8 cellular contexts compared by ENCODE assay signal in the genomic region with DNA sequence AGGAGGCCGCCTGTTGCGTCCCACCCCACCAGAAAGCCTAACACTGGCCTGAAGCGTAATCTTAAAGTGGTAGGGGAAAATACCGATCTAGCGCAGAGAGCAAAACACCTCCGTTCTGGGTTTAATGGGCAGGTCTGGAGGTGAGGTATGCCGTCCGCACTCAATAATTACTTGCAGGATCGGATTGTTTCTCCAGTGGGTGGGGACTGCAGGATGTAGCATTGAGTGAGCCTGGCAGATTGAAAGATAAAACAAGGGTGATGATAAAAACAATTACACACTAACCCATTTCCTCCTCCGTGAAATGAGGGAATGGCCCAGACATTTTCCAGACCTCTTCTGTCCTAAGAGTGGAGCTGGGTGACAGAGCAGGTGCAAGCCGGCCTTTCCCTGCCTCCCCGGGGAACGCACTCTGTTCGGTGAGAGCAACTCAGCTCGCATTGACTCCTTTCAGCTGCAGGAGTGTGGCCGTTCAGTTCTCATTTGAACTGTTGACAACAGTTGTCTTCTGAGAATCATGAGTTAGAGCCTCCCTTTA.
DNase-seq lines count a peak whose midpoint lies in the region; ATAC-seq and TF ChIP-seq lines count a peak whose summit lies in the region.

No MANE protein-coding gene starts in this region.

- peak overlapping the region; percentile 96 to 97 for H3K27ac Mint-ChIP-seq in activated naive CD4-positive, alpha-beta T cell treated with anti-CD3 and anti-CD28 coated beads, Interleukin-2, amount 50 U/mL, for 72 hours

- peaks cover 3% of the 10 kb centered on the region for H3F3A ChIP-seq in smooth muscle cell (ENCODE audit: low read depth)

- H3K4me3 ChIP-seq in hepatocyte (peak overlapping the region; percentile 85), smooth muscle cell (peak overlapping the region; percentile 62)

- H3K79me2 ChIP-seq in hepatocyte (peaks cover 14% of the 10 kb centered on the region), smooth muscle cell (ENCODE audit: low read depth) (no peaks in the 10 kb centered on the region)

- peaks cover 0 to 6% of the 10 kb centered on the region in 2 donors for H3K36me3 Mint-ChIP-seq in activated naive CD4-positive, alpha-beta T cell treated with anti-CD3 and anti-CD28 coated beads, Interleukin-2, amount 50 U/mL, for 72 hours

- DNase-seq in DMS 273 (lab: John Stamatoyannopoulos, UW; ENCODE audit: unreplicated experiment) (peak; percentile 26), DMS 273 treated with DMSO at 0.1 percent for 48 hours (lab: John Stamatoyannopoulos, UW) (no peak), NCI-H510A treated with DMSO at 0.1 percent for 48 hours (lab: John Stamatoyannopoulos, UW) (peak; percentile 56), hepatocyte (ENCODE audit: low spot score) (peak; percentile 40), smooth muscle cell (lab: John Stamatoyannopoulos, UW; ENCODE audit: unreplicated experiment) (no peak), EL (no peak)
- DNase-seq in activated naive CD4-positive, alpha-beta T cell treated with anti-CD3 and anti-CD28 coated beads, Interleukin-2, amount 50 U/mL, for 72 hours (ENCODE audit: low spot score in 2 of 2) = peak; percentile 20 to 67

- no peak for TF ChIP-seq CTCF in hepatocyte (IDR thresholded peaks at IDR 0.05; ENCODE audit: poor library complexity)
- no peak for TF ChIP-seq CTCF in smooth muscle cell (IDR thresholded peaks at IDR 0.05; ENCODE audit: borderline replicate concordance, insufficient read depth, poor library complexity, severe bottlenecking)

- no peaks in the 10 kb centered on the region for H3K9me3 Mint-ChIP-seq in activated naive CD4-positive, alpha-beta T cell treated with anti-CD3 and anti-CD28 coated beads, Interleukin-2, amount 50 U/mL, for 72 hours

- H3K4me2 ChIP-seq in hepatocyte = peak overlapping the region; percentile 94
- peak overlapping the region; percentile 85 for H3K4me2 ChIP-seq in smooth muscle cell

- no peaks in the 10 kb centered on the region for H3K9me2 ChIP-seq in hepatocyte (replicated peaks; ENCODE audit: insufficient read depth)

- no peaks in the 10 kb centered on the region for H3K36me3 ChIP-seq in hepatocyte (replicated peaks; ENCODE audit: insufficient read depth, low read depth)
- no peaks in the 10 kb centered on the region for H3K36me3 ChIP-seq in smooth muscle cell (ENCODE audit: low read depth)

- H3K27ac ChIP-seq in hepatocyte (peak overlapping the region; percentile 81), smooth muscle cell (ENCODE audit: low read depth) (peak overlapping the region; percentile 79)

- ATAC-seq in HG02970 (IDR thresholded peaks at IDR 0.05; ENCODE audit: low FRiP score, unreplicated experiment) = peak; percentile 6
- peak; percentile 22 to 53 for ATAC-seq in activated naive CD4-positive, alpha-beta T cell treated with anti-CD3 and anti-CD28 coated beads, Interleukin-2, amount 50 U/mL, for 72 hours

- H4K20me1 ChIP-seq in hepatocyte (ENCODE audit: insufficient read depth, poor library complexity, severe bottlenecking) (no peaks in the 10 kb centered on the region), smooth muscle cell (ENCODE audit: low read depth) (no peaks in the 10 kb centered on the region)

- H3K27me3 ChIP-seq in hepatocyte = peaks cover 8% of the 10 kb centered on the region
- no peaks in the 10 kb centered on the region for H3K27me3 ChIP-seq in smooth muscle cell (ENCODE audit: low read depth)

- H3K4me1 ChIP-seq in hepatocyte (ENCODE audit: insufficient read depth) = peaks cover 7% of the 10 kb centered on the region
- H3K4me1 ChIP-seq in smooth muscle cell (ENCODE audit: low read depth) = peaks cover 3% of the 10 kb centered on the region

- H2AFZ ChIP-seq in hepatocyte (peak overlapping the region; percentile 97), smooth muscle cell (ENCODE audit: low read depth) (peak overlapping the region; percentile 73)

- no peaks in the 10 kb centered on the region for H3K9me3 ChIP-seq in hepatocyte (ENCODE audit: low read depth)
- no peaks in the 10 kb centered on the region for H3K9me3 ChIP-seq in smooth muscle cell (replicated peaks; ENCODE audit: low read depth)

- peak overlapping the region; percentile 5 for H3K9ac ChIP-seq in smooth muscle cell (ENCODE audit: low read depth)

- WGBS in hepatocyte (ENCODE audit: low lambda C conversion rate, missing lambda C conversion rate) = 4% methylated on average over 16 of the region's 16 CpGs
- WGBS in smooth muscle cell (ENCODE audit: low lambda C conversion rate) = 10% methylated on average over 16 of the region's 16 CpGs

Comparison
In these comparisons a context has a peak if more than half of its experiments do, and no peak if none do; other contexts are left out.
1. DNase-seq: peak in DMS 273 (single experiment), NCI-H510A treated with DMSO at 0.1 percent for 48 hours (single experiment), activated naive CD4-positive, alpha-beta T cell treated with anti-CD3 and anti-CD28 coated beads, Interleukin-2, amount 50 U/mL, for 72 hours (2 of 2) and hepatocyte (single experiment); none in DMS 273 treated with DMSO at 0.1 percent for 48 hours (single experiment), smooth muscle cell (single experiment) and EL (single experiment).